ENCODE assay signal across 21 cellular contexts in the genomic region with DNA sequence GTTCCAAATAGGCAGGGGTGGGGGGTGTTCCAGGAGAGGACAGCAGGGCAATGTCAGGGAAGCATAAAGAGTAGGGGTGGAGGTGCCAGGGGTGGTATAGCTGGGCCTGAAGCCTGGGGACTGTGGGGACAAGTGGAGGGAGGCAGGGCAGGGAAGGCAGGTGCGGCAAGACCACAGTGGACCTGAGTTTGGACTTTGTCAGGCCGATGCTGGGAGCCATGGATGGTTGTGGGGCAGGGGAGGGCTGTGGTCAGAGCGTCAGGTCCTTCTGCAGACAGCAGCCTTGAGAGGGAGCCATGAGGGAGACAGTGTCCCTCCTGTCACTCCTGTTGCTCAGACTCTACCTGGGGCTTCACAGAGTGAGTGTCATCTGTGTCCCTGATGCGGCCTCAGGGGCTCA.
"Had no signal": no experiment of that assay in that cellular context is flagged by ENCODE, and none has a peak within 500 bp of the region (broad histone marks: within the 10 kb centered on the region; RNA-seq: fewer than 3 reads in every experiment).

No MANE protein-coding gene starts in this region.

- H3K36me3 ChIP-seq: colonic mucosa, esophagus squamous epithelium, gastrocnemius medialis, heart right ventricle, left lung, lower lobe of right lung had no signal

- H3K27me3 ChIP-seq: colonic mucosa, gastrocnemius medialis had no signal

- H3K4me1 ChIP-seq: colonic mucosa, esophagus squamous epithelium, gastrocnemius medialis, heart right ventricle, left lung, lower lobe of right lung had no signal

- H3K9me3 ChIP-seq: colonic mucosa, esophagus squamous epithelium, gastrocnemius medialis, heart right ventricle, lower lobe of right lung had no signal

- H3K27ac ChIP-seq: colonic mucosa, epithelial cell of prostate, esophagus squamous epithelium, gastrocnemius medialis, heart right ventricle, left lung, lower lobe of right lung had no signal

- DNase-seq: colonic mucosa; cortex of kidney; effector CD8-positive, alpha-beta T cell; effector memory CD8-positive, alpha-beta T cell; endodermal cell; erythroblast; esophagus squamous epithelium; foreskin fibroblast; foreskin melanocyte; gastrocnemius medialis; glutamatergic neuron; heart right ventricle; hippocampal formation; left cardiac atrium; left lung; left ventricle myocardium superior; lower lobe of right lung; mesenchymal stem cell; midbrain had no signal

- ATAC-seq: effector memory CD8-positive, alpha-beta T cell; esophagus mucosa; gastrocnemius medialis; heart right ventricle; left cardiac atrium; left lung; left ventricle myocardium superior; lower lobe of right lung had no signal

- H3K4me3 ChIP-seq: colonic mucosa, esophagus squamous epithelium, gastrocnemius medialis, heart right ventricle, left lung, lower lobe of right lung had no signal
